20 cellular contexts compared by ENCODE assay signal in genomic region chr2:43292297-43292696, GRCh38.
DNase-seq lines count a peak whose midpoint lies in the region; ATAC-seq and TF ChIP-seq lines count a peak whose summit lies in the region.
"Had no signal": no experiment of that assay in that cellular context is flagged by ENCODE, and none has a peak within 500 bp of the region (broad histone marks: within the 10 kb centered on the region; RNA-seq: fewer than 3 reads in every experiment).

No MANE protein-coding gene starts in this region.

- no peaks in the 10 kb centered on the region for H3K27me3 Mint-ChIP-seq in stimulated activated naive CD8-positive, alpha-beta T cell treated with anti-CD3 and anti-CD28 coated beads, Interleukin-15, amount 100 ng/mL, for 72 hours
- no peaks in the 10 kb centered on the region for H3K27me3 Mint-ChIP-seq in activated B cell treated with CpG ODN at 0.5 μM for 24 hours
- no peaks in the 10 kb centered on the region for H3K27me3 Mint-ChIP-seq in activated CD4-positive, alpha-beta memory T cell treated with anti-CD3 and anti-CD28 coated beads for 36 hours
- H3K27me3 Mint-ChIP-seq: CD4-positive, alpha-beta memory T cell had no signal

- no peak overlapping the region for H3K4me3 Mint-ChIP-seq in stimulated activated naive CD8-positive, alpha-beta T cell treated with anti-CD3 and anti-CD28 coated beads, Interleukin-15, amount 100 ng/mL, for 72 hours
- H3K4me3 Mint-ChIP-seq in activated B cell treated with CpG ODN at 0.5 μM for 24 hours, result no peak overlapping the region
- no peak overlapping the region for H3K4me3 Mint-ChIP-seq in activated CD4-positive, alpha-beta memory T cell treated with anti-CD3 and anti-CD28 coated beads for 36 hours
- H3K4me3 Mint-ChIP-seq: CD4-positive, alpha-beta memory T cell; GM23338 had no signal

- 43% methylated on average over 1 of the region's 1 CpG for WGBS in right lobe of liver (ENCODE audit: insufficient coverage, low coverage, low lambda C conversion rate, missing lambda C conversion rate)

- H3K4me3 ChIP-seq in right lobe of liver (no peak overlapping the region), vagina (no peak overlapping the region)
- H3K4me3 ChIP-seq: GM23338, SJSA1 had no signal

- POLR2A ChIA-PET in activated B cell treated with CpG ODN at 0.5 μM for 24 hours (lab: Charles Lee), result no interaction called here
- POLR2A ChIA-PET in activated CD4-positive, alpha-beta memory T cell treated with anti-CD3 and anti-CD28 coated beads for 36 hours (lab: Charles Lee), result no interaction called here

- TF ChIP-seq CTCF in activated B cell treated with CpG ODN at 0.5 μM for 24 hours (IDR thresholded peaks at IDR 0.05) (no peak), right lobe of liver (IDR thresholded peaks at IDR 0.05) (no peak), vagina (IDR thresholded peaks at IDR 0.05) (no peak)

- no peak for DNase-seq in stimulated activated naive CD8-positive, alpha-beta T cell treated with anti-CD3 and anti-CD28 coated beads, Interleukin-15, amount 100 ng/mL, for 72 hours
- DNase-seq in stimulated activated naive CD8-positive, alpha-beta T cell treated with anti-CD3 and anti-CD28 coated beads, Interleukin-15, Interleukin-2, amounts not matched to agents 100 U/mL and 50 U/mL, for 24 hours, result no peak
- DNase-seq in activated B cell treated with CpG ODN at 0.5 μM for 24 hours (no peak), right lobe of liver (peak in 2 of 3 donors; percentile 62 to 71), vagina (ENCODE audit: extremely low spot score in 2 of 2) (peak in 1 of 2 donors; percentile 78), HPDE6-E6E7 (ENCODE audit: extremely low spot score) (no peak)
- no peak for DNase-seq in effector CD8-positive, alpha-beta T cell (lab: John Stamatoyannopoulos, UW)
- DNase-seq in activated CD4-positive, alpha-beta memory T cell treated with anti-CD3 and anti-CD28 coated beads for 36 hours, result no peak
- DNase-seq: CD4-positive, alpha-beta memory T cell; HCEC 1CT; KBM-7; NCI-H1092; NCI-H1436; NCI-H1930; NCI-H2227 treated with DMSO at 0.1 percent for 48 hours; NCI-H524; NCI-H774; OCI-M1 had no signal

- CTCF ChIA-PET in activated B cell treated with CpG ODN at 0.5 μM for 24 hours (lab: Charles Lee), result no interaction called here
- CTCF ChIA-PET in activated CD4-positive, alpha-beta memory T cell treated with anti-CD3 and anti-CD28 coated beads for 36 hours (lab: Charles Lee), result no interaction called here

- peaks cover 55% of the 10 kb centered on the region for H3K36me3 Mint-ChIP-seq in activated B cell treated with CpG ODN at 0.5 μM for 24 hours (ENCODE audit: low read depth)
- peaks cover 45% of the 10 kb centered on the region for H3K36me3 Mint-ChIP-seq in activated CD4-positive, alpha-beta memory T cell treated with anti-CD3 and anti-CD28 coated beads for 36 hours

- H3K4me1 ChIP-seq in right lobe of liver (peaks cover 0 to 26% (median 7%) of the 10 kb centered on the region in 4 donors), vagina (peaks cover 19% of the 10 kb centered on the region)

- no peaks in the 10 kb centered on the region for H3K36me3 ChIP-seq in right lobe of liver
- peaks cover 0 to 5% of the 10 kb centered on the region in 2 donors for H3K36me3 ChIP-seq in vagina
- H3K36me3 ChIP-seq: SJSA1 had no signal

- intact Hi-C loops in activated B cell treated with CpG ODN at 0.5 μM for 24 hours (cut with micrococcal nuclease), result loop anchor here (5.0 to 10.0 kb wide), 3 partner anchors 113 to 185 kb away; no protein-coding TSS in a partner anchor
- intact Hi-C loops in right lobe of liver (cut with DNase I), result no loop called here
- intact Hi-C loops in vagina (cut with DNase I), result no loop called here
- intact Hi-C loops in activated CD4-positive, alpha-beta memory T cell treated with anti-CD3 and anti-CD28 coated beads for 36 hours (cut with micrococcal nuclease), result loop anchor here (5.0 kb wide), 1 partner anchor 185 kb away; no protein-coding TSS in a partner anchor

- TF ChIP-seq POLR2A in right lobe of liver (IDR thresholded peaks at IDR 0.05), result no peak
- no peak for TF ChIP-seq POLR2A in vagina (IDR thresholded peaks at IDR 0.05)

- H3K9me3 ChIP-seq in right lobe of liver, result no peaks in the 10 kb centered on the region
- no peaks in the 10 kb centered on the region for H3K9me3 ChIP-seq in vagina
- H3K9me3 ChIP-seq: SJSA1 had no signal

- H3K27ac ChIP-seq in right lobe of liver, result peak overlapping the region in 2 of 3 donors; percentile 76 to 85
- peak overlapping the region; percentile 89 for H3K27ac ChIP-seq in vagina
- H3K27ac ChIP-seq: SJSA1 had no signal

- no peaks in the 10 kb centered on the region for H3K27me3 ChIP-seq in right lobe of liver
- H3K27me3 ChIP-seq in vagina, result no peaks in the 10 kb centered on the region
- H3K27me3 ChIP-seq: SJSA1 had no signal

- peak overlapping the region; percentile 44 to 100 for H3K27ac Mint-ChIP-seq in stimulated activated naive CD8-positive, alpha-beta T cell treated with anti-CD3 and anti-CD28 coated beads, Interleukin-15, amount 100 ng/mL, for 72 hours
- peak overlapping the region; percentile 6 for H3K27ac Mint-ChIP-seq in activated B cell treated with CpG ODN at 0.5 μM for 24 hours
- H3K27ac Mint-ChIP-seq in activated CD4-positive, alpha-beta memory T cell treated with anti-CD3 and anti-CD28 coated beads for 36 hours, result no peak overlapping the region
- H3K27ac Mint-ChIP-seq: GM23338 had no signal

- no peak for ATAC-seq in stimulated activated naive CD8-positive, alpha-beta T cell treated with anti-CD3 and anti-CD28 coated beads, Interleukin-15, amount 100 ng/mL, for 72 hours
- no peak for ATAC-seq in stimulated activated naive CD8-positive, alpha-beta T cell treated with anti-CD3 and anti-CD28 coated beads, Interleukin-15, Interleukin-2, amounts not matched to agents 100 U/mL and 50 U/mL, for 24 hours
- ATAC-seq in activated B cell treated with CpG ODN at 0.5 μM for 24 hours (ENCODE audit: low read depth) (no peak), right lobe of liver (peak; percentile 32 to 65 (median 50))
- ATAC-seq: GM23338 had no signal

- peaks cover 0 to 7% of the 10 kb centered on the region in 2 donors for H3K9me3 Mint-ChIP-seq in stimulated activated naive CD8-positive, alpha-beta T cell treated with anti-CD3 and anti-CD28 coated beads, Interleukin-15, amount 100 ng/mL, for 72 hours
- H3K9me3 Mint-ChIP-seq in activated B cell treated with CpG ODN at 0.5 μM for 24 hours, result no peaks in the 10 kb centered on the region
- H3K9me3 Mint-ChIP-seq in activated CD4-positive, alpha-beta memory T cell treated with anti-CD3 and anti-CD28 coated beads for 36 hours, result no peaks in the 10 kb centered on the region
- H3K9me3 Mint-ChIP-seq: CD4-positive, alpha-beta memory T cell had no signal

- H3K4me1 Mint-ChIP-seq in stimulated activated naive CD8-positive, alpha-beta T cell treated with anti-CD3 and anti-CD28 coated beads, Interleukin-15, amount 100 ng/mL, for 72 hours, result peaks cover 32% of the 10 kb centered on the region
- peaks cover 18% of the 10 kb centered on the region for H3K4me1 Mint-ChIP-seq in activated B cell treated with CpG ODN at 0.5 μM for 24 hours
- peaks cover 28% of the 10 kb centered on the region for H3K4me1 Mint-ChIP-seq in activated CD4-positive, alpha-beta memory T cell treated with anti-CD3 and anti-CD28 coated beads for 36 hours (ENCODE audit: low read depth)
- H3K4me1 Mint-ChIP-seq: GM23338 had no signal

Comparison
In these comparisons a context has a peak if more than half of its experiments do, and no peak if none do; other contexts are left out.
1. ATAC-seq: peak in right lobe of liver (4 of 4); none in stimulated activated naive CD8-positive, alpha-beta T cell treated with anti-CD3 and anti-CD28 coated beads, Interleukin-15, amount 100 ng/mL, for 72 hours (single experiment), stimulated activated naive CD8-positive, alpha-beta T cell treated with anti-CD3 and anti-CD28 coated beads, Interleukin-15, Interleukin-2, amounts not matched to agents 100 U/mL and 50 U/mL, for 24 hours (single experiment) and activated B cell treated with CpG ODN at 0.5 μM for 24 hours (single experiment).
2. DNase-seq: peak in right lobe of liver (2 of 3); none in stimulated activated naive CD8-positive, alpha-beta T cell treated with anti-CD3 and anti-CD28 coated beads, Interleukin-15, amount 100 ng/mL, for 72 hours (0 of 2), stimulated activated naive CD8-positive, alpha-beta T cell treated with anti-CD3 and anti-CD28 coated beads, Interleukin-15, Interleukin-2, amounts not matched to agents 100 U/mL and 50 U/mL, for 24 hours (single experiment), activated B cell treated with CpG ODN at 0.5 μM for 24 hours (single experiment), effector CD8-positive, alpha-beta T cell (single experiment), HPDE6-E6E7 (single experiment) and activated CD4-positive, alpha-beta memory T cell treated with anti-CD3 and anti-CD28 coated beads for 36 hours (single experiment).
3. intact Hi-C loops: an anchor here in activated B cell treated with CpG ODN at 0.5 μM for 24 hours (5.0 to 10.0 kb wide) and activated CD4-positive, alpha-beta memory T cell treated with anti-CD3 and anti-CD28 coated beads for 36 hours (5.0 kb wide); none called in right lobe of liver and vagina.